Comparison of ENCODE assay signal across 8 cellular contexts in genomic region chr7:76912011-76912814, GRCh38.
DNase-seq lines count a peak whose midpoint lies in the region; FAIRE-seq and TF ChIP-seq lines count a peak whose summit lies in the region.
"Not testable (repeated sequence)": the region's sequence is repeated elsewhere in the genome, so short reads cannot be mapped to it uniquely, and the experiment has no call there.

No MANE protein-coding gene starts in this region.

- H3K18ac ChIP-seq in H1 (ENCODE audit: extremely low read depth, low read length) = not testable (repeated sequence)

- peak overlapping the region; percentile 21 for H3K4me3 Mint-ChIP-seq in activated CD4-positive, alpha-beta T cell treated with anti-CD3 and anti-CD28 coated beads, Interleukin-2, amount 10 ng/mL, durations not matched to agents 24 days and 14 days
- H3K4me3 Mint-ChIP-seq in activated naive CD8-positive, alpha-beta T cell = peak overlapping the region; percentile 80
- H3K4me3 Mint-ChIP-seq in osteocyte (ENCODE audit: unreplicated experiment) (peak overlapping the region; percentile 45), type B pancreatic cell (peak overlapping the region; percentile 47)

- not testable (repeated sequence) for TF ChIP-seq CTCF in MM.1S (IDR thresholded peaks at IDR 0.05; ENCODE audit: low read length); H1 (IDR thresholded peaks at IDR 0.05; ENCODE audit: control extremely low read depth in 1 of 3, insufficient read depth in 1 of 3, low read depth in 1 of 3, low read length in 3 of 3); osteocyte (IDR thresholded peaks at IDR 0.05); type B pancreatic cell (conservative IDR thresholded peaks at IDR 0.05)

- H3K23me2 ChIP-seq in H1 (ENCODE audit: low read depth, low read length) = not testable (repeated sequence)

- H4K5ac ChIP-seq in H1 (ENCODE audit: insufficient read length, low read depth, low read length) = not testable (repeated sequence)

- H4K8ac ChIP-seq in H1 (ENCODE audit: extremely low read depth, insufficient read depth, low read length) = not testable (repeated sequence)

- not testable (repeated sequence) for H3K27ac ChIP-seq in MM.1S (ENCODE audit: low read length); H1 (ENCODE audit: low read depth, low read length)

- intact Hi-C loops in activated CD4-positive, alpha-beta T cell treated with anti-CD3 and anti-CD28 coated beads, Interleukin-2, amount 10 ng/mL, durations not matched to agents 24 days and 14 days (cut with micrococcal nuclease) = not testable (repeated sequence)

- H3K9me3 Mint-ChIP-seq in activated CD4-positive, alpha-beta T cell treated with anti-CD3 and anti-CD28 coated beads, Interleukin-2, amount 10 ng/mL, durations not matched to agents 24 days and 14 days; activated naive CD8-positive, alpha-beta T cell (ENCODE audit: low read depth); osteocyte (ENCODE audit: unreplicated experiment); type B pancreatic cell: not testable (repeated sequence)

- not testable (repeated sequence) for TF ChIP-seq RAD21 in H1 (IDR thresholded peaks at IDR 0.05 in 1 of 2, conservative IDR thresholded peaks at IDR 0.05 in 1 of 2; ENCODE audit: low read depth in 2 of 2, low read length in 2 of 2)

- H2BK15ac ChIP-seq in H1 (ENCODE audit: low read length) = not testable (repeated sequence)

- H3K9me2 ChIP-seq in MM.1S (replicated peaks; ENCODE audit: insufficient read depth, low read length) = not testable (repeated sequence)

- H2BK120ac ChIP-seq in H1 (replicated peaks; ENCODE audit: low read depth, low read length) = not testable (repeated sequence)

- peak; percentile 78 for FAIRE-seq in GM12892 (lab: Jason Lieb, UNC)
- peak; percentile 74 for FAIRE-seq in H1 (lab: Jason Lieb, UNC)
- peak; percentile 66 for FAIRE-seq in islet of Langerhans (lab: Jason Lieb, UNC)

- TF ChIP-seq EP300 in H1 (IDR thresholded peaks at IDR 0.05; ENCODE audit: borderline replicate concordance in 1 of 2, low read depth in 2 of 2, low read length in 2 of 2) = not testable (repeated sequence)

- not testable (repeated sequence) for H3K27me3 ChIP-seq in MM.1S (replicated peaks; ENCODE audit: insufficient read depth, low read length); H1 (replicated peaks in 1 of 4; ENCODE audit: control insufficient read depth in 3 of 4, extremely low read depth in 1 of 4, insufficient read depth in 3 of 4, low read length in 3 of 4)

- H3K36me3 ChIP-seq in MM.1S (replicated peaks; ENCODE audit: insufficient read depth, low read length); H1 (ENCODE audit: control insufficient read depth in 2 of 4, insufficient read depth in 4 of 4, low read length in 3 of 4): not testable (repeated sequence)

- WGBS in H1 (ENCODE audit: extremely low coverage in 1 of 2, insufficient coverage in 1 of 2, insufficient read length in 1 of 2, insufficient replicate concordance in 2 of 2, low coverage in 1 of 2, low lambda C conversion rate in 2 of 2, missing lambda C conversion rate in 1 of 2), 2 experiments = 82% methylated on average over 4 of the region's 4 CpGs; no CpG with 5 or more reads in 1 of the 2 experiments

- H4K91ac ChIP-seq in H1 (replicated peaks; ENCODE audit: insufficient read length, low read length) = not testable (repeated sequence)

- H3K27ac Mint-ChIP-seq in activated CD4-positive, alpha-beta T cell treated with anti-CD3 and anti-CD28 coated beads, Interleukin-2, amount 10 ng/mL, durations not matched to agents 24 days and 14 days; activated naive CD8-positive, alpha-beta T cell; osteocyte (ENCODE audit: unreplicated experiment): not testable (repeated sequence)
- peak overlapping the region; percentile 39 for H3K27ac Mint-ChIP-seq in type B pancreatic cell

- not testable (repeated sequence) for H3K4ac ChIP-seq in H1 (replicated peaks; ENCODE audit: insufficient read length, low read depth, low read length)

- H3K27me3 Mint-ChIP-seq in activated CD4-positive, alpha-beta T cell treated with anti-CD3 and anti-CD28 coated beads, Interleukin-2, amount 10 ng/mL, durations not matched to agents 24 days and 14 days; activated naive CD8-positive, alpha-beta T cell; type B pancreatic cell: not testable (repeated sequence)
- peaks cover 33% of the 10 kb centered on the region for H3K27me3 Mint-ChIP-seq in osteocyte (ENCODE audit: unreplicated experiment)

- CTCF ChIA-PET in H1 (lab: Charles Lee; ENCODE audit: partially characterized antibody) = interaction anchor here (0.7 kb wide), 1 partner anchor 48 kb away, joined by 3 read pairs; no protein-coding TSS in a partner anchor

- H3K79me2 ChIP-seq in MM.1S (ENCODE audit: low read length); H1 (ENCODE audit: control insufficient read depth in 1 of 2, insufficient read depth in 2 of 2, low read length in 2 of 2): not testable (repeated sequence)

- not testable (repeated sequence) for H3K4me1 ChIP-seq in MM.1S (ENCODE audit: low read length); H1 (replicated peaks in 1 of 4; ENCODE audit: control insufficient read depth in 3 of 4, insufficient read depth in 4 of 4, low read length in 3 of 4)

- TF ChIP-seq POLR2A in GM12892 (IDR thresholded peaks at IDR 0.05; ENCODE audit: low read depth, low read length); H1 (IDR thresholded peaks at IDR 0.05; ENCODE audit: control extremely low read depth in 1 of 2, low read depth in 2 of 2, low read length in 2 of 2): not testable (repeated sequence)

- not testable (repeated sequence) for H4K20me1 ChIP-seq in MM.1S (ENCODE audit: insufficient read depth, low read length); H1 (replicated peaks in 1 of 2; ENCODE audit: control insufficient read depth in 1 of 2, insufficient read depth in 2 of 2, low read length in 2 of 2)

- not testable (repeated sequence) for H3K4me1 Mint-ChIP-seq in activated CD4-positive, alpha-beta T cell treated with anti-CD3 and anti-CD28 coated beads, Interleukin-2, amount 10 ng/mL, durations not matched to agents 24 days and 14 days; osteocyte (ENCODE audit: unreplicated experiment)
- H3K4me1 Mint-ChIP-seq in activated naive CD8-positive, alpha-beta T cell (ENCODE audit: low read depth) = peaks cover 10% of the 10 kb centered on the region
- H3K4me1 Mint-ChIP-seq in type B pancreatic cell (ENCODE audit: unreplicated experiment) = peaks cover 23% of the 10 kb centered on the region

- not testable (repeated sequence) for H3K9me3 ChIP-seq in MM.1S (replicated peaks; ENCODE audit: insufficient read depth, low read length); H1 (ENCODE audit: insufficient read depth in 2 of 2, low read depth in 1 of 2, low read length in 1 of 2)

- not testable (repeated sequence) for H3K23ac ChIP-seq in H1 (ENCODE audit: insufficient read length)

- H3K4me2 ChIP-seq in MM.1S (ENCODE audit: low read depth, low read length) = peak overlapping the region; percentile 69; the same call in 1 of the 2 replicates
- not testable (repeated sequence) for H3K4me2 ChIP-seq in H1 (ENCODE audit: insufficient read depth in 1 of 2, low read depth in 2 of 2, low read length in 2 of 2)

- H3K14ac ChIP-seq in H1 (ENCODE audit: insufficient read length) = not testable (repeated sequence)

- H2AK5ac ChIP-seq in H1 (ENCODE audit: low read depth, low read length) = not testable (repeated sequence)

- peak overlapping the region; percentile 39; the same call in 1 of the 2 replicates for H3K4me3 ChIP-seq in MM.1S (ENCODE audit: low read length)
- not testable (repeated sequence) for H3K4me3 ChIP-seq in H1 (ENCODE audit: extremely low read depth in 1 of 4, insufficient read depth in 2 of 4, low read depth in 3 of 4, low read length in 4 of 4)

- not testable (repeated sequence) for H2BK20ac ChIP-seq in H1 (ENCODE audit: low read length)

- not testable (repeated sequence) for H3K79me1 ChIP-seq in H1 (ENCODE audit: low read depth, low read length)

- not testable (repeated sequence) for H3K56ac ChIP-seq in H1 (replicated peaks; ENCODE audit: insufficient read length, low read depth, low read length)

- H3K9ac ChIP-seq in MM.1S (ENCODE audit: low read length); H1 (replicated peaks in 1 of 4; ENCODE audit: extremely low read depth in 1 of 4, low read depth in 3 of 4, low read length in 3 of 4): not testable (repeated sequence)

- H2BK5ac ChIP-seq in H1 (ENCODE audit: low read depth, low read length) = not testable (repeated sequence)

- POLR2A ChIA-PET in H1 (lab: Charles Lee; ENCODE audit: partially characterized antibody) = not testable (repeated sequence)

- H3K36me3 Mint-ChIP-seq in activated CD4-positive, alpha-beta T cell treated with anti-CD3 and anti-CD28 coated beads, Interleukin-2, amount 10 ng/mL, durations not matched to agents 24 days and 14 days (ENCODE audit: low read depth); activated naive CD8-positive, alpha-beta T cell; osteocyte (ENCODE audit: unreplicated experiment); type B pancreatic cell: not testable (repeated sequence)

- not testable (repeated sequence) for H3F3A ChIP-seq in MM.1S (ENCODE audit: insufficient read depth, low read length)

- not testable (repeated sequence) for H2BK12ac ChIP-seq in H1 (ENCODE audit: low read depth, low read length)

- peak overlapping the region; percentile 64 for H2AFZ ChIP-seq in MM.1S (ENCODE audit: low read length)
- H2AFZ ChIP-seq in H1 (ENCODE audit: low read length) = not testable (repeated sequence)

- DNase-seq in GM12892 (ENCODE audit: insufficient read length); MM.1S; activated CD4-positive, alpha-beta T cell treated with anti-CD3 and anti-CD28 coated beads, Interleukin-2, amount 10 ng/mL, durations not matched to agents 24 days and 14 days; H1 (ENCODE audit: low read depth in 1 of 2, low spot score in 2 of 2); osteocyte (ENCODE audit: extremely low spot score, unreplicated experiment); type B pancreatic cell (ENCODE audit: extremely low spot score, unreplicated experiment): not testable (repeated sequence)

Comparison
In these comparisons a context has a peak if more than half of its experiments do, and no peak if none do; other contexts are left out.
1. H3K4me3 Mint-ChIP-seq: peak in every context shown above with its lines; median percentile 80 in activated naive CD8-positive, alpha-beta T cell; 47 in type B pancreatic cell; 45 in osteocyte; 21 in activated CD4-positive, alpha-beta T cell treated with anti-CD3 and anti-CD28 coated beads, Interleukin-2, amount 10 ng/mL, durations not matched to agents 24 days and 14 days.